Comparison of ENCODE assay signal across 22 cellular contexts in the genomic region with DNA sequence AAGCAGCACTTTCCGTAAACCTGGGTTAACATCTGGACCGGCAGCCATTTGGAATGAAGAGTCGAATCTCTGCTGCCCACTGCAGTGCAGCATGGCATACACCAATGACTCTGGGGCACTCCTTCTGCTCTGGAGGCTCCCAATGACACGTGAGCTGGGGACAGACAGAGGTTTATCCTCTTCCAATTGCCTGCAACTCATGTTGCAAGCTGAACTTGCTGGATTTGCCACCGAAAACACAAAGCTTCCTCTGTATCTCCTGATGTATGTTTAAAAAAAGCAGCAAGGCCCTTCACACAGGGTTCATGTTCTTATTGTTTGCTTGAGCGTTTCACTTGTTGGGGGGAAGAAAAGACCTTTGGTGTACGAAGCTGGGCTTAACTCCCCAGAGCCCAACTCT. TPM values are rescaled to one million over a fixed set of nuclear protein-coding genes. Genes with fewer than 3 reads are reported as not detected.
A peak's percentile ranks its signal among the peaks of the same experiment; 100 is the strongest.
DNase-seq lines count a peak whose midpoint lies in the region; ATAC-seq and TF ChIP-seq lines count a peak whose summit lies in the region.
"Had no signal": no experiment of that assay in that cellular context is flagged by ENCODE, and none has a peak within 500 bp of the region (broad histone marks: within the 10 kb centered on the region; RNA-seq: fewer than 3 reads in every experiment).

No MANE protein-coding gene starts in this region.

- ATAC-seq in activated CD8-positive, alpha-beta T cell treated with anti-CD3 and anti-CD28 coated beads, Interleukin-2, amount 10 ng/mL, durations not matched to agents 7 days and 5 days: no peak
- ATAC-seq: A549, GM12878, HCT116, PC-3 had no signal

- H2AFZ ChIP-seq in H9 (ENCODE audit: low read length): no peak overlapping the region

- WGBS in H9 (ENCODE audit: extremely low coverage, insufficient read length, low lambda C conversion rate): no CpG with 5 or more reads among the region's 7 CpGs

- H4K91ac ChIP-seq in H9 (ENCODE audit: insufficient read length, low read depth, low read length): no peak overlapping the region

- no peak overlapping the region for H4K5ac ChIP-seq in H9 (ENCODE audit: insufficient read length, low read depth, low read length)

- no peaks in the 10 kb centered on the region for H3K23me2 ChIP-seq in H9 (ENCODE audit: insufficient read length, low read depth, low read length, poor library complexity, severe bottlenecking)

- H2BK12ac ChIP-seq in H9 (ENCODE audit: insufficient read length, low read depth, low read length): no peak overlapping the region

- CTCF ChIA-PET in activated CD8-positive, alpha-beta T cell treated with anti-CD3 and anti-CD28 coated beads, Interleukin-2, amount 10 ng/mL, durations not matched to agents 7 days and 5 days (lab: Charles Lee): interaction anchor here (1.0 to 1.4 kb wide), 2 partner anchors 9 to 92 kb away, joined by 4 read pairs; no protein-coding TSS in a partner anchor

- H3K79me1 ChIP-seq in H9 (ENCODE audit: insufficient read depth, low read depth, low read length, poor library complexity, severe bottlenecking): no peaks in the 10 kb centered on the region

- H3K27me3 Mint-ChIP-seq in H9 (ENCODE audit: low read depth): no peaks in the 10 kb centered on the region
- H3K27me3 Mint-ChIP-seq in activated CD8-positive, alpha-beta T cell treated with anti-CD3 and anti-CD28 coated beads, Interleukin-2, amount 10 ng/mL, durations not matched to agents 7 days and 5 days (ENCODE audit: low read depth): no peaks in the 10 kb centered on the region
- H3K27me3 Mint-ChIP-seq: CD4-positive, CD25-positive, alpha-beta regulatory T cell had no signal

- no peak overlapping the region for H2BK120ac ChIP-seq in H9 (ENCODE audit: low read depth, low read length, poor library complexity, severe bottlenecking)

- POLR2A ChIA-PET in activated CD8-positive, alpha-beta T cell treated with anti-CD3 and anti-CD28 coated beads, Interleukin-2, amount 10 ng/mL, durations not matched to agents 7 days and 5 days (lab: Charles Lee): interaction anchor here (0.6 kb wide), 1 partner anchor 293 kb away, joined by 3 read pairs; no protein-coding TSS in a partner anchor

- no peak overlapping the region for H3K14ac ChIP-seq in H9 (ENCODE audit: insufficient read depth, low read length)

- no peak overlapping the region for H2AK5ac ChIP-seq in H9 (ENCODE audit: insufficient read length, low read length)

- H3K27me3 ChIP-seq in H9 (ENCODE audit: insufficient read depth, low read length): no peaks in the 10 kb centered on the region
- H3K27me3 ChIP-seq in layer of hippocampus (ENCODE audit: control insufficient read depth, insufficient read depth, low read length): no peaks in the 10 kb centered on the region

- H2BK5ac ChIP-seq in H9 (ENCODE audit: insufficient read length, low read length): no peak overlapping the region

- H3K4me1 Mint-ChIP-seq in H9: peaks cover 36 to 37% of the 10 kb centered on the region in 2 experiments
- no peaks in the 10 kb centered on the region for H3K4me1 Mint-ChIP-seq in activated CD8-positive, alpha-beta T cell treated with anti-CD3 and anti-CD28 coated beads, Interleukin-2, amount 10 ng/mL, durations not matched to agents 7 days and 5 days (ENCODE audit: low read depth)

- H4K20me1 ChIP-seq in H9 (ENCODE audit: control insufficient read depth, insufficient read depth, insufficient read length): no peaks in the 10 kb centered on the region

- no peak overlapping the region for H3K18ac ChIP-seq in H9 (ENCODE audit: insufficient read length, low read depth, low read length)

- H3K27ac ChIP-seq in H9 (ENCODE audit: insufficient read length, low read depth, low read length): no peak overlapping the region
- H3K27ac ChIP-seq in caudate nucleus (ENCODE audit: low read depth, low read length): peak overlapping the region; percentile 18
- H3K27ac ChIP-seq in layer of hippocampus (ENCODE audit: low read depth, low read length): peak overlapping the region; percentile 42
- H3K27ac ChIP-seq in temporal lobe (ENCODE audit: low read depth, low read length): peak overlapping the region; percentile 4
- H3K27ac ChIP-seq: A549, SK-N-MC had no signal

- no peak overlapping the region for H3K4me2 ChIP-seq in H9 (ENCODE audit: insufficient read depth, insufficient read length, low read length)
- H3K4me2 ChIP-seq: A549 had no signal

- no peak overlapping the region for H3K4me3 Mint-ChIP-seq in H9
- no peak overlapping the region for H3K4me3 Mint-ChIP-seq in activated CD8-positive, alpha-beta T cell treated with anti-CD3 and anti-CD28 coated beads, Interleukin-2, amount 10 ng/mL, durations not matched to agents 7 days and 5 days
- H3K4me3 Mint-ChIP-seq: CD4-positive, CD25-positive, alpha-beta regulatory T cell had no signal

- H2BK15ac ChIP-seq in H9 (ENCODE audit: low read depth, low read length): no peak overlapping the region

- no peak overlapping the region for H3K23ac ChIP-seq in H9 (ENCODE audit: insufficient read length, low read depth, low read length)

- H3K9me3 ChIP-seq in H9 (ENCODE audit: control insufficient read depth, low read depth, low read length): no peaks in the 10 kb centered on the region
- H3K9me3 ChIP-seq: A549 had no signal

- H3T11ph ChIP-seq in H9 (ENCODE audit: low read length): no peak overlapping the region

- no peak overlapping the region for H3K9ac ChIP-seq in H9 (ENCODE audit: extremely low read depth, insufficient read length, low read length)

- H3K36me3 Mint-ChIP-seq in H9 (ENCODE audit: insufficient read depth in 1 of 3, low read depth in 3 of 3): peaks cover 7 to 31% (median 19%) of the 10 kb centered on the region in 3 experiments
- H3K36me3 Mint-ChIP-seq in activated CD8-positive, alpha-beta T cell treated with anti-CD3 and anti-CD28 coated beads, Interleukin-2, amount 10 ng/mL, durations not matched to agents 7 days and 5 days (ENCODE audit: low read depth): peaks cover 29% of the 10 kb centered on the region

- no peak for TF ChIP-seq CTCF in H9 (conservative IDR thresholded peaks at IDR 0.05)

- H3K27ac Mint-ChIP-seq in H9: peak overlapping the region in 2 of 3 experiments; percentile 54 to 78; a peak in 3 of 7 replicates
- H3K27ac Mint-ChIP-seq in activated CD8-positive, alpha-beta T cell treated with anti-CD3 and anti-CD28 coated beads, Interleukin-2, amount 10 ng/mL, durations not matched to agents 7 days and 5 days: no peak overlapping the region
- H3K27ac Mint-ChIP-seq: CD4-positive, CD25-positive, alpha-beta regulatory T cell had no signal

- H3K4ac ChIP-seq in H9 (ENCODE audit: low read depth, low read length): no peak overlapping the region

- no peak overlapping the region for H2BK20ac ChIP-seq in H9 (ENCODE audit: low read depth, low read length, poor library complexity, severe bottlenecking)

- H3K4me1 ChIP-seq in H9 (ENCODE audit: insufficient read depth, low read length): peaks cover 13% of the 10 kb centered on the region

- peaks cover 8% of the 10 kb centered on the region; the same call in 1 of the 2 replicates for H3K79me2 ChIP-seq in H9 (ENCODE audit: insufficient read depth, low read length)

- H3K9me3 Mint-ChIP-seq in H9: no peaks in the 10 kb centered on the region
- no peaks in the 10 kb centered on the region for H3K9me3 Mint-ChIP-seq in activated CD8-positive, alpha-beta T cell treated with anti-CD3 and anti-CD28 coated beads, Interleukin-2, amount 10 ng/mL, durations not matched to agents 7 days and 5 days (ENCODE audit: insufficient read depth)
- H3K9me3 Mint-ChIP-seq: CD4-positive, CD25-positive, alpha-beta regulatory T cell had no signal

- no peak for DNase-seq in H9
- peak in 3 of 61 donors; percentile 15 to 26 (median 20) for DNase-seq in caudate nucleus (lab: John Stamatoyannopoulos, UW)
- no peak for DNase-seq in NOMO-1 treated with dmso at 0.1 percent for 144 hours (lab: John Stamatoyannopoulos, UW; ENCODE audit: unreplicated experiment)
- no peak for DNase-seq in activated CD8-positive, alpha-beta T cell treated with anti-CD3 and anti-CD28 coated beads, Interleukin-2, amount 10 ng/mL, durations not matched to agents 7 days and 5 days
- DNase-seq in iPS-NIHi7 (ENCODE audit: extremely low spot score): no peak
- DNase-seq: CD4-positive, CD25-positive, alpha-beta regulatory T cell; COR-L47; DND-41; GOT3; Kasumi-1; NCI-H1417; NCI-H1694 treated with DMSO at 0.1 percent for 48 hours; NCI-H446 treated with DMSO at 0.1 percent for 48 hours; NCI-H526 treated with DMSO at 0.1 percent for 48 hours; PC-3; SHP77 had no signal

- no peak overlapping the region for H4K8ac ChIP-seq in H9 (replicated peaks; ENCODE audit: insufficient read length, low read depth, low read length)

- H3K56ac ChIP-seq in H9 (ENCODE audit: insufficient read length, low read depth, low read length): no peak overlapping the region

RNA-seq across cellular contexts. Expression of gene NCOA5, which starts 10.8 kb away (rescaled TPM):
- 55.7 and 60.1 TPM in 2 replicates for total RNA-seq in H9 (2021)
- 21.6 TPM for total RNA-seq in temporal lobe
- 10 to 100 TPM; 30.3 to 30.9 TPM for total RNA-seq in activated CD8-positive, alpha-beta T cell treated with anti-CD3 and anti-CD28 coated beads, Interleukin-2, amount 10 ng/mL, durations not matched to agents 7 days and 5 days

RNA-seq across cellular contexts. Expression of gene CD40, which starts 39.2 kb away (rescaled TPM):
- total RNA-seq in H9 (2021): 7.8 and 8.6 TPM in 2 replicates
- total RNA-seq in temporal lobe: 0.49 TPM
- 1 to 10 TPM in 1 of 2 experiments, under 1 TPM in 1; 0.94 to 1.0 TPM for total RNA-seq in activated CD8-positive, alpha-beta T cell treated with anti-CD3 and anti-CD28 coated beads, Interleukin-2, amount 10 ng/mL, durations not matched to agents 7 days and 5 days

RNA-seq across cellular contexts. Expression of gene SLC12A5, which starts 49.9 kb away (rescaled TPM):
- total RNA-seq in H9 (2021) (7.3 and 8.7 TPM in 2 replicates), temporal lobe (17.2 TPM)
- 1 to 10 TPM; 1.3 to 1.7 TPM for total RNA-seq in activated CD8-positive, alpha-beta T cell treated with anti-CD3 and anti-CD28 coated beads, Interleukin-2, amount 10 ng/mL, durations not matched to agents 7 days and 5 days
- total RNA-seq: CD4-positive, CD25-positive, alpha-beta regulatory T cell had no signal
